15 cellular contexts compared by ENCODE assay signal in genomic region chr10:78381072-78381471, GRCh38.
A peak's percentile ranks its signal among the peaks of the same experiment; 100 is the strongest.
DNase-seq lines count a peak whose midpoint lies in the region; FAIRE-seq and TF ChIP-seq lines count a peak whose summit lies in the region.
"Had no signal": no experiment of that assay in that cellular context is flagged by ENCODE, and none has a peak within 500 bp of the region (broad histone marks: within the 10 kb centered on the region; RNA-seq: fewer than 3 reads in every experiment).

No MANE protein-coding gene starts in this region.

- no peak for FAIRE-seq in astrocyte (lab: Jason Lieb, UNC)

- DNase-seq in AG09309 (ENCODE audit: low read depth) = no peak
- no peak for DNase-seq in astrocyte (ENCODE audit: low read depth)
- peak; percentile 77 for DNase-seq in iPS-NIHi7 (ENCODE audit: extremely low spot score)
- no peak for DNase-seq in CD8-positive, alpha-beta memory T cell
- no peak for DNase-seq in NCI-H2196 treated with DMSO at 0.1 percent for 48 hours (lab: John Stamatoyannopoulos, UW; ENCODE audit: unreplicated experiment)
- no peak for DNase-seq in NCI-H146 (lab: John Stamatoyannopoulos, UW)
- no peak for DNase-seq in CD1c-positive myeloid dendritic cell (ENCODE audit: extremely low spot score)
- DNase-seq: activated T-cell treated with anti-CD3 and anti-CD28 coated beads, Interleukin-2, amount 50 U/mL, for 1 hour; amniotic stem cell; mesenchymal stem cell; NCI-H1048; NCI-H524 treated with DMSO at 0.1 percent for 48 hours had no signal

- CTCF ChIA-PET in CD8-positive, alpha-beta memory T cell (lab: Charles Lee) = no interaction called here

- H3K4me1 Mint-ChIP-seq in astrocyte (ENCODE audit: low read depth, unreplicated experiment) = no peaks in the 10 kb centered on the region
- H3K4me1 Mint-ChIP-seq in CD8-positive, alpha-beta memory T cell = no peaks in the 10 kb centered on the region

- POLR2A ChIA-PET in CD8-positive, alpha-beta memory T cell (lab: Charles Lee) = no interaction called here

- no peaks in the 10 kb centered on the region for H3K79me2 ChIP-seq in astrocyte (ENCODE audit: insufficient read depth, low read length)

- peaks cover 80% of the 10 kb centered on the region for H3K27me3 Mint-ChIP-seq in astrocyte (ENCODE audit: low read depth, unreplicated experiment)
- peaks cover 10 to 31% of the 10 kb centered on the region in 2 donors for H3K27me3 Mint-ChIP-seq in CD8-positive, alpha-beta memory T cell

- peaks cover 31% of the 10 kb centered on the region for H3K27me3 ChIP-seq in astrocyte (ENCODE audit: insufficient read depth, low read length)
- no peaks in the 10 kb centered on the region for H3K27me3 ChIP-seq in CD8-positive, alpha-beta memory T cell (ENCODE audit: insufficient read depth, low read length, poor library complexity, severe bottlenecking)

- no peak overlapping the region for H3K27ac Mint-ChIP-seq in astrocyte (ENCODE audit: unreplicated experiment)
- no peak overlapping the region for H3K27ac Mint-ChIP-seq in CD8-positive, alpha-beta memory T cell

- no peaks in the 10 kb centered on the region for H3K36me3 ChIP-seq in astrocyte (ENCODE audit: insufficient read depth, low read length)
- H3K36me3 ChIP-seq in CD8-positive, alpha-beta memory T cell (ENCODE audit: insufficient read depth, low read length) = no peaks in the 10 kb centered on the region

- peaks cover 2% of the 10 kb centered on the region for H3K36me3 Mint-ChIP-seq in astrocyte (ENCODE audit: low read depth, unreplicated experiment)
- H3K36me3 Mint-ChIP-seq in CD8-positive, alpha-beta memory T cell = peaks cover 0 to 2% (median 0%) of the 10 kb centered on the region in 3 donors

- no peak overlapping the region for H3K4me2 ChIP-seq in astrocyte (ENCODE audit: low read length)

- H2AFZ ChIP-seq in astrocyte (ENCODE audit: low read depth, low read length) = no peak overlapping the region

- no peaks in the 10 kb centered on the region for H3K4me1 ChIP-seq in astrocyte (ENCODE audit: insufficient read depth, low read length)
- no peaks in the 10 kb centered on the region for H3K4me1 ChIP-seq in CD8-positive, alpha-beta memory T cell (ENCODE audit: insufficient read depth, low read length)

- H3K9me3 Mint-ChIP-seq in astrocyte (ENCODE audit: unreplicated experiment) = peaks cover 15% of the 10 kb centered on the region
- peaks cover 0 to 2% (median 0%) of the 10 kb centered on the region in 5 donors for H3K9me3 Mint-ChIP-seq in CD8-positive, alpha-beta memory T cell

- TF ChIP-seq CTCF in AG09309 (IDR thresholded peaks at IDR 0.05; ENCODE audit: control insufficient read depth, insufficient read depth, low read depth, low read length, missing control alignments) (peak; percentile 25), GM12875 (IDR thresholded peaks at IDR 0.05; ENCODE audit: borderline replicate concordance, insufficient read depth, low read depth, low read length) (peak; percentile 31; the same call in 1 of the 2 replicates), astrocyte (IDR thresholded peaks at IDR 0.05; ENCODE audit: insufficient read depth, low read depth, low read length) (peak; percentile 13)

- H3K4me3 Mint-ChIP-seq in astrocyte (ENCODE audit: unreplicated experiment) = no peak overlapping the region
- H3K4me3 Mint-ChIP-seq in CD8-positive, alpha-beta memory T cell = no peak overlapping the region

- no peak overlapping the region for H3K4me3 ChIP-seq in AG09309 (ENCODE audit: control insufficient read depth, low read depth, low read length)
- H3K4me3 ChIP-seq in GM12875 (ENCODE audit: low read depth, low read length) = no peak overlapping the region
- H3K4me3 ChIP-seq in astrocyte (ENCODE audit: insufficient read depth, low read depth, low read length) = no peak overlapping the region
- H3K4me3 ChIP-seq in CD8-positive, alpha-beta memory T cell (ENCODE audit: low read length) = no peak overlapping the region

- H3K9me3 ChIP-seq in astrocyte (ENCODE audit: insufficient read depth, low read depth, low read length) = peaks cover 7% of the 10 kb centered on the region
- H3K9me3 ChIP-seq in CD8-positive, alpha-beta memory T cell (ENCODE audit: low read length) = no peaks in the 10 kb centered on the region

- no peak overlapping the region for H3K9ac ChIP-seq in astrocyte (ENCODE audit: low read length)

- H3K27ac ChIP-seq in astrocyte (ENCODE audit: low read depth, low read length) = no peak overlapping the region
- no peak overlapping the region for H3K27ac ChIP-seq in CD8-positive, alpha-beta memory T cell (ENCODE audit: low read depth, low read length)
- H3K27ac ChIP-seq: C4-2B, VCaP had no signal

- no peaks in the 10 kb centered on the region for H4K20me1 ChIP-seq in astrocyte (ENCODE audit: insufficient read depth, low read length)
